In genomic region chr4:107824367-107825071, GRCh38 we compare ENCODE assay signal across 1 cellular context.
TF ChIP-seq lines count a peak whose summit lies in the region.

Gene SGMS2 (plus strand): TSS chr4:107824932. CDS start chr4:107895554, 70,622 bp downstream.

TF ChIP-seq in HEK293, 187 proteins besides CTCF, POLR2A, EP300 and RAD21 (continued from another document):
- TF ChIP-seq ZNF148 (tag by site-specific recombination; IDR thresholded peaks at IDR 0.05; ENCODE audit: borderline replicate concordance) (no peak), ZNF324 (tag by site-specific recombination; IDR thresholded peaks at IDR 0.05) (peak; percentile 30; the same call in 1 of the 2 replicates), BCL6B (tag by site-specific recombination; IDR thresholded peaks at IDR 0.05) (no peak), ZNF391 (tag by site-specific recombination; IDR thresholded peaks at IDR 0.05; ENCODE audit: borderline replicate concordance, low read depth) (no peak), ZNF184 (tag by site-specific recombination; IDR thresholded peaks at IDR 0.05) (no peak), GFI1B (tag by site-specific recombination; IDR thresholded peaks at IDR 0.05) (peak; percentile 17; the same call in 1 of the 2 replicates), ZNF335 (tag by site-specific recombination; conservative IDR thresholded peaks at IDR 0.05) (peak; percentile 67), GLIS2 (tag by site-specific recombination; IDR thresholded peaks at IDR 0.05) (peak; percentile 36; the same call in 1 of the 2 replicates), HOXC10 (CRISPR knock-in tag; IDR thresholded peaks at IDR 0.05) (0 out of 2 replicates have a peak, but pooled peaks have one; percentile 39), ZSCAN16 (tag by site-specific recombination; IDR thresholded peaks at IDR 0.05) (no peak), ZBTB21 (tag by site-specific recombination; IDR thresholded peaks at IDR 0.05) (0 out of 2 replicates have a peak, but pooled peaks have one; percentile 17), YY1 (tag by site-specific recombination; IDR thresholded peaks at IDR 0.05) (peak; percentile 17; the same call in 1 of the 2 replicates), ZFHX2 (tag by site-specific recombination; conservative IDR thresholded peaks at IDR 0.05) (peak; percentile 82), EGR2 (tag by site-specific recombination; IDR thresholded peaks at IDR 0.05; ENCODE audit: low read depth) (peak; percentile 58), ZNF660 (tag by site-specific recombination; IDR thresholded peaks at IDR 0.05) (peak; percentile 51; the same call in 1 of the 2 replicates), KLF9 (tag by site-specific recombination; IDR thresholded peaks at IDR 0.05; ENCODE audit: low read depth) (peak; percentile 56), ZNF76 (tag by site-specific recombination; IDR thresholded peaks at IDR 0.05; ENCODE audit: borderline replicate concordance, low read depth) (0 out of 2 replicates have a peak, but pooled peaks have one; percentile 24), ZNF704 (tag by site-specific recombination; IDR thresholded peaks at IDR 0.05) (no peak), ZIC2 (tag by site-specific recombination; IDR thresholded peaks at IDR 0.05) (no peak), SETDB1 (IDR thresholded peaks at IDR 0.05; ENCODE audit: insufficient read length, low read length) (no peak), ZNF624 (tag by site-specific recombination; IDR thresholded peaks at IDR 0.05) (no peak), ZEB2 (tag by site-specific recombination; IDR thresholded peaks at IDR 0.05) (peak; percentile 67), HIC1 (tag by site-specific recombination; IDR thresholded peaks at IDR 0.05) (peak; percentile 85), ZNF404 (tag by site-specific recombination; IDR thresholded peaks at IDR 0.05) (no peak), SP7 (tag by site-specific recombination; IDR thresholded peaks at IDR 0.05) (peak; percentile 81), KLF1 (tag by site-specific recombination; IDR thresholded peaks at IDR 0.05) (peak; percentile 55), OSR2 (tag by site-specific recombination; IDR thresholded peaks at IDR 0.05) (0 out of 2 replicates have a peak, but pooled peaks have one; percentile 9), ZNF776 (tag by site-specific recombination; IDR thresholded peaks at IDR 0.05; ENCODE audit: borderline replicate concordance) (no peak), ZNF610 (tag by site-specific recombination; IDR thresholded peaks at IDR 0.05; ENCODE audit: borderline replicate concordance) (0 out of 2 replicates have a peak, but pooled peaks have one; percentile 44), ZNF639 (tag by site-specific recombination; IDR thresholded peaks at IDR 0.05) (no peak; the same call in 1 of the 2 replicates), ZNF501 (tag by site-specific recombination; IDR thresholded peaks at IDR 0.05) (peak; percentile 41; the same call in 1 of the 2 replicates), ZFP37 (tag by site-specific recombination; IDR thresholded peaks at IDR 0.05) (peak; percentile 45; the same call in 1 of the 2 replicates), ZBTB8A (tag by site-specific recombination; IDR thresholded peaks at IDR 0.05) (peak; percentile 95), KLF7 (tag by site-specific recombination; IDR thresholded peaks at IDR 0.05; ENCODE audit: borderline replicate concordance) (peak; percentile 40; the same call in 1 of the 2 replicates), SP3 (tag by site-specific recombination; IDR thresholded peaks at IDR 0.05) (peak; percentile 61), ZNF311 (tag by site-specific recombination; IDR thresholded peaks at IDR 0.05; ENCODE audit: borderline replicate concordance) (no peak), PATZ1 (tag by site-specific recombination; IDR thresholded peaks at IDR 0.05) (peak; percentile 73), ZXDB (tag by site-specific recombination; IDR thresholded peaks at IDR 0.05) (peak; percentile 56), KLF8 (tag by site-specific recombination; IDR thresholded peaks at IDR 0.05) (peak; percentile 56; the same call in 1 of the 2 replicates), HOXD13 (CRISPR knock-in tag; IDR thresholded peaks at IDR 0.05; ENCODE audit: borderline replicate concordance) (no peak), ZNF629 (tag by site-specific recombination; IDR thresholded peaks at IDR 0.05) (peak; percentile 53), ZNF211 (tag by site-specific recombination; IDR thresholded peaks at IDR 0.05; ENCODE audit: low read depth) (no peak), PRDM6 (tag by site-specific recombination; IDR thresholded peaks at IDR 0.05) (no peak), KLF10 (tag by site-specific recombination; IDR thresholded peaks at IDR 0.05) (peak; percentile 71; the same call in 1 of the 2 replicates), PRDM10 (tag by site-specific recombination; IDR thresholded peaks at IDR 0.05) (peak; percentile 70)
